In the genomic region with DNA sequence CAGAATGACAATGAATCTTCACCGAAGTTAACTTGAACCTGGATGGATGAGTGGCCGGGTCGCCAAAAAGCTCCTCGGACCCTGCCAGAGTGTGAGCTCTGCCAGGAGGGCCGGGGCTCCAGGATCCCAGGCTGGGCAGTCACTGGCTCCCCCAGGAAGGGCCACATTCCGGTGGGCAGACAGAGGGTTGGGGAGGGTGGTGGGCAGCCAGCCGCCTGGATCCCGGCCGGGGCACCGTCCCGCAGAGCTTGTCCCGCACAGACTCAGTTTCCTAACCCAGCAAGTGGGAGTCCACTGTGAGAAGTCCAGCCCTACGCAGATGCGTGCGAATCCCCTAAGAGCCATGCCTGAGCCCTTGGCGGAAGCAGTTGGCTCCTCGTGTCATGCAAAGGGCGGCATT, we compare ENCODE assay signal across 15 cellular contexts. TPM values are rescaled to one million over a fixed set of nuclear protein-coding genes. Genes with fewer than 3 reads are reported as not detected.
DNase-seq lines count a peak whose midpoint lies in the region; TF ChIP-seq lines count a peak whose summit lies in the region.
"Had no signal": no experiment of that assay in that cellular context is flagged by ENCODE, and none has a peak within 500 bp of the region (broad histone marks: within the 10 kb centered on the region; RNA-seq: fewer than 3 reads in every experiment).

No MANE protein-coding gene starts in this region.

- H3K79me1 ChIP-seq in mesenchymal stem cell (replicated peaks; ENCODE audit: low read length, poor library complexity, severe bottlenecking) = no peaks in the 10 kb centered on the region

- no peak overlapping the region for H3K14ac ChIP-seq in mesenchymal stem cell (ENCODE audit: low read length in 2 of 2)

- no peak overlapping the region for H3K4ac ChIP-seq in mesenchymal stem cell (ENCODE audit: low read depth in 1 of 2, low read length in 2 of 2)

- H3K4me3 ChIP-seq in breast epithelium = no peak overlapping the region
- no peak overlapping the region for H3K4me3 ChIP-seq in mammary epithelial cell (replicated peaks in 1 of 3; ENCODE audit: insufficient read depth in 1 of 3, low read depth in 2 of 3, low read length in 3 of 3)
- no peak overlapping the region for H3K4me3 ChIP-seq in mesenchymal stem cell (ENCODE audit: insufficient read depth in 1 of 2, low read depth in 1 of 2, low read length in 2 of 2)
- H3K4me3 ChIP-seq in CD8-positive, alpha-beta memory T cell (ENCODE audit: low read length) = no peak overlapping the region
- H3K4me3 ChIP-seq: BLaER1 treated with 17β-estradiol and CSF1 and Interleukin-3, amounts not matched to agents 10 nM and 100 nM; GM12878 had no signal

- no peak overlapping the region for H4K8ac ChIP-seq in mesenchymal stem cell (ENCODE audit: low read length)

- peak overlapping the region; percentile 36 for H2BK15ac ChIP-seq in mesenchymal stem cell (ENCODE audit: low read depth, poor library complexity, severe bottlenecking)

- dilution Hi-C loops in mammary epithelial cell (cut with HindIII; ENCODE audit: low sequenced_read_pairs) = loop anchor here (5.0 kb wide), 4 partner anchors 101 to 189 kb away; a partner anchor contains a TSS

- H2AK5ac ChIP-seq in mesenchymal stem cell (ENCODE audit: low read length, severe bottlenecking) = no peak overlapping the region

- TF ChIP-seq CTCF in breast epithelium (IDR thresholded peaks at IDR 0.05) = no peak
- TF ChIP-seq CTCF in mammary epithelial cell (conservative IDR thresholded peaks at IDR 0.05 in 1 of 2, IDR thresholded peaks at IDR 0.05 in 1 of 2; ENCODE audit: extremely low read depth in 1 of 2, insufficient read depth in 1 of 2, low read depth in 1 of 2, low read length in 2 of 2) = no peak
- no peak for TF ChIP-seq CTCF in osteocyte (IDR thresholded peaks at IDR 0.05)

- H3K36me3 ChIP-seq in breast epithelium (no peaks in the 10 kb centered on the region), mammary epithelial cell (ENCODE audit: insufficient read depth, low read length) (no peaks in the 10 kb centered on the region), mesenchymal stem cell (ENCODE audit: control insufficient read depth in 1 of 2, insufficient read depth in 2 of 2, low read depth in 1 of 2, low read length in 2 of 2) (no peaks in the 10 kb centered on the region)
- H3K36me3 ChIP-seq in CD8-positive, alpha-beta memory T cell (ENCODE audit: insufficient read depth, low read length) = no peaks in the 10 kb centered on the region

- peaks cover 37% of the 10 kb centered on the region for H3K4me1 Mint-ChIP-seq in osteocyte (ENCODE audit: unreplicated experiment)
- peaks cover 4 to 11% (median 6%) of the 10 kb centered on the region in 3 donors for H3K4me1 Mint-ChIP-seq in CD8-positive, alpha-beta memory T cell

- no peaks in the 10 kb centered on the region for H3K36me3 Mint-ChIP-seq in osteocyte (ENCODE audit: unreplicated experiment)
- peaks cover 0 to 4% (median 0%) of the 10 kb centered on the region in 3 donors for H3K36me3 Mint-ChIP-seq in CD8-positive, alpha-beta memory T cell
- H3K36me3 Mint-ChIP-seq: CD4-positive, CD25-positive, alpha-beta regulatory T cell had no signal

- H2BK120ac ChIP-seq in mesenchymal stem cell (ENCODE audit: low read depth, low read length) = no peak overlapping the region

- H3K4me1 ChIP-seq in breast epithelium (peaks cover 16 to 31% of the 10 kb centered on the region in 2 donors), mammary epithelial cell (ENCODE audit: insufficient read depth, low read length) (peaks cover 19% of the 10 kb centered on the region), mesenchymal stem cell (ENCODE audit: control insufficient read depth, insufficient read depth, low read depth, low read length) (peaks cover 15% of the 10 kb centered on the region)
- H3K4me1 ChIP-seq in CD8-positive, alpha-beta memory T cell (ENCODE audit: insufficient read depth, low read length) = peaks cover 6% of the 10 kb centered on the region

- intact Hi-C loops in breast epithelium (cut with DNase I; ENCODE audit: low total_unique reads) = loop anchor here (5.0 kb wide), 1 partner anchor 619 kb away; no protein-coding TSS in a partner anchor
- intact Hi-C loops in mammary epithelial cell (cut with micrococcal nuclease) = no loop called here

- H4K20me1 ChIP-seq in mammary epithelial cell (ENCODE audit: insufficient read depth, low read length) = no peaks in the 10 kb centered on the region
- H4K20me1 ChIP-seq: BLaER1 treated with 17β-estradiol and CSF1 and Interleukin-3, amounts not matched to agents 10 nM and 100 nM had no signal

- 86% methylated on average over 14 of the region's 18 CpGs for WGBS in mammary epithelial cell (ENCODE audit: low coverage, missing lambda C conversion rate)
- WGBS in mesenchymal stem cell = 93% methylated on average over 18 of the region's 18 CpGs

- no peak for TF ChIP-seq POLR2A in breast epithelium (IDR thresholded peaks at IDR 0.05)

- H3K4me3 Mint-ChIP-seq in osteocyte (ENCODE audit: unreplicated experiment) = no peak overlapping the region
- H3K4me3 Mint-ChIP-seq in CD8-positive, alpha-beta memory T cell = no peak overlapping the region

- no peak overlapping the region for H3K18ac ChIP-seq in mesenchymal stem cell (ENCODE audit: low read depth in 1 of 2, low read length in 2 of 2)

- no peaks in the 10 kb centered on the region for H3K9me3 Mint-ChIP-seq in osteocyte (ENCODE audit: unreplicated experiment)
- H3K9me3 Mint-ChIP-seq in CD8-positive, alpha-beta memory T cell = peaks cover 0 to 4% (median 0%) of the 10 kb centered on the region in 5 donors

- H3K27me3 ChIP-seq in breast epithelium (no peaks in the 10 kb centered on the region), mammary epithelial cell (ENCODE audit: insufficient read depth, low read length) (no peaks in the 10 kb centered on the region), mesenchymal stem cell (ENCODE audit: control insufficient read depth in 1 of 2, insufficient read depth in 1 of 2, low read length in 2 of 2) (peaks cover 0 to 15% of the 10 kb centered on the region in 2 experiments)
- no peaks in the 10 kb centered on the region for H3K27me3 ChIP-seq in CD8-positive, alpha-beta memory T cell (ENCODE audit: insufficient read depth, low read length, poor library complexity, severe bottlenecking)
- H3K27me3 ChIP-seq: BLaER1 treated with 17β-estradiol and CSF1 and Interleukin-3, amounts not matched to agents 10 nM and 100 nM had no signal

- H3K9me3 ChIP-seq in breast epithelium (peaks cover 0 to 5% of the 10 kb centered on the region in 2 donors), mammary epithelial cell (replicated peaks; ENCODE audit: insufficient read depth, low read length) (peaks cover 7% of the 10 kb centered on the region), mesenchymal stem cell (ENCODE audit: control insufficient read depth, low read length) (peaks cover 2% of the 10 kb centered on the region)
- no peaks in the 10 kb centered on the region for H3K9me3 ChIP-seq in CD8-positive, alpha-beta memory T cell (ENCODE audit: low read length)

- no TSS peak for BruUV-seq in mammary epithelial cell (replicated peaks; lab: Mats Ljungman, UMichigan)

- peak overlapping the region; percentile 41 for H4K91ac ChIP-seq in mesenchymal stem cell (ENCODE audit: low read length)

- POLR2A ChIA-PET in CD8-positive, alpha-beta memory T cell (lab: Charles Lee) = no interaction called here

- no peak overlapping the region for H2AFZ ChIP-seq in mammary epithelial cell (ENCODE audit: low read depth, low read length)
- H2AFZ ChIP-seq in mesenchymal stem cell (ENCODE audit: low read depth, low read length) = no peak overlapping the region

- H3K4me2 ChIP-seq in mammary epithelial cell (ENCODE audit: insufficient read depth, low read depth, low read length) = no peak overlapping the region
- no peak overlapping the region for H3K4me2 ChIP-seq in mesenchymal stem cell (ENCODE audit: low read length, poor library complexity, severe bottlenecking)

- DNase-seq in breast epithelium (ENCODE audit: low spot score in 2 of 2) = no peak
- DNase-seq in mammary epithelial cell = no peak
- no peak for DNase-seq in mesenchymal stem cell
- no peak for DNase-seq in osteocyte (ENCODE audit: extremely low spot score, unreplicated experiment)
- DNase-seq in HuH-7.5 (ENCODE audit: low spot score) = no peak
- no peak for DNase-seq in NK-92 treated with Interleukin-12 subunit alpha and Interleukin-12 subunit beta, amount 100 ng/mL, for 24 hours (lab: John Stamatoyannopoulos, UW)
- no peak for DNase-seq in CD8-positive, alpha-beta memory T cell
- DNase-seq: 8988T; AML-193; Calu3; CD4-positive, CD25-positive, alpha-beta regulatory T cell; DMS 273 treated with DMSO at 0.1 percent for 48 hours; H7 had no signal

- no peak overlapping the region for H3K23ac ChIP-seq in mesenchymal stem cell (ENCODE audit: low read length in 2 of 2)

- CTCF ChIA-PET in mammary epithelial cell (lab: Charles Lee; ENCODE audit: low non-redundant PET) = no interaction called here
- CTCF ChIA-PET in CD8-positive, alpha-beta memory T cell (lab: Charles Lee) = no interaction called here

- peak overlapping the region; percentile 27 for H3K27ac Mint-ChIP-seq in osteocyte (ENCODE audit: unreplicated experiment)
- no peak overlapping the region for H3K27ac Mint-ChIP-seq in CD8-positive, alpha-beta memory T cell
- H3K27ac Mint-ChIP-seq: CD4-positive, CD25-positive, alpha-beta regulatory T cell had no signal

- H3K27me3 Mint-ChIP-seq in osteocyte (ENCODE audit: unreplicated experiment) = no peaks in the 10 kb centered on the region
- peaks cover 0 to 5% of the 10 kb centered on the region in 2 donors for H3K27me3 Mint-ChIP-seq in CD8-positive, alpha-beta memory T cell

- H2BK5ac ChIP-seq in mesenchymal stem cell (ENCODE audit: low read depth, low read length, poor library complexity, severe bottlenecking) = no peak overlapping the region

- in situ Hi-C loops in mammary epithelial cell (cut with MboI; ENCODE audit: low sequenced_read_pairs in 2 of 2) = no loop called here

- no peak overlapping the region for H3K9ac ChIP-seq in mammary epithelial cell (ENCODE audit: insufficient read depth, low read length)
- H3K9ac ChIP-seq in mesenchymal stem cell (ENCODE audit: low read length) = no peak overlapping the region
- H3K9ac ChIP-seq: BLaER1 treated with 17β-estradiol and CSF1 and Interleukin-3, amounts not matched to agents 10 nM and 100 nM had no signal

- H3K27ac ChIP-seq in breast epithelium = peak overlapping the region; percentile 68 to 78
- no peak overlapping the region for H3K27ac ChIP-seq in mammary epithelial cell (ENCODE audit: insufficient read depth, low read depth, low read length)
- no peak overlapping the region for H3K27ac ChIP-seq in mesenchymal stem cell (ENCODE audit: low read length, poor library complexity, severe bottlenecking)
- H3K27ac ChIP-seq in CD8-positive, alpha-beta memory T cell (ENCODE audit: low read depth, low read length) = no peak overlapping the region

- H3K79me2 ChIP-seq in mammary epithelial cell (ENCODE audit: insufficient read depth, low read length) = no peaks in the 10 kb centered on the region

- peak overlapping the region in 1 of 2 experiments; percentile 56 for H2BK12ac ChIP-seq in mesenchymal stem cell (ENCODE audit: low read length in 2 of 2)

RNA-seq across cellular contexts. Expression of a gene that starts 10.3 kb away (rescaled TPM):
- total RNA-seq in breast epithelium (10 to 100 TPM; 12.6 to 33.8 (median 21.1) TPM), mammary epithelial cell (100 to 1,000 TPM; 170 to 189 TPM), osteocyte (44.9 and 53.6 TPM in 2 replicates)
- polyA plus RNA-seq in mammary epithelial cell = 17.6 TPM
- 39.0 TPM for polyA minus RNA-seq in mammary epithelial cell
- 15.4 TPM for polyA plus RNA-seq in mesenchymal stem cell (2013, experiment 1 of 2)
- 13.5 TPM for polyA plus RNA-seq in mesenchymal stem cell (2013, experiment 2 of 2)
- total RNA-seq in CD8-positive, alpha-beta memory T cell = 10 to 100 TPM; 70.0 to 79.5 TPM
- 5.1 TPM for polyA plus RNA-seq in CD8-positive, alpha-beta memory T cell

Comparison
In these comparisons a context has a peak if more than half of its experiments do, and no peak if none do; other contexts are left out.
1. H3K27ac ChIP-seq: peak in breast epithelium (2 of 2); none in mammary epithelial cell (single experiment), mesenchymal stem cell (single experiment) and CD8-positive, alpha-beta memory T cell (single experiment).